In the genomic region with DNA sequence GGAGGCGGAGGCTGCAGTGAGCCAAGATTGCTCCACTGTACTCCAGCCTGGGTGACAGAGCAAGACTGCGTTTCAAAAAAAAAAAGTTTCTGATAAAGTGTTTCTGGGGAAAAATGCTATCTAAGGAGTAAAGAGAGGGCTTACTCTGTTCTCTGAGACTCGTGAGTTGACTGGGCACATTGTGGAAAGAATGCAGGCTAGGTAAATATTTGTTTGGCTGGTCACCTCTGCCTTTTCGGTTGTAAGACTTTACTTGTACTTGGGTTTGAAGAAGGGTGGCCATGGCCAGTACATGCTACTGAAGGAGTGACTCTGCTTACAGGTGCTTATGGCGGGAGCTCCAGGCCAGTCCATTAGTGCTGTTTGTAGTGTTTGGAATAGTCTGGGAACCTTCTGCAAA, we compare ENCODE assay signal across 18 cellular contexts.
DNase-seq lines count a peak whose midpoint lies in the region; ATAC-seq, FAIRE-seq and TF ChIP-seq lines count a peak whose summit lies in the region.
"Had no signal": no experiment of that assay in that cellular context is flagged by ENCODE, and none has a peak within 500 bp of the region (broad histone marks: within the 10 kb centered on the region; RNA-seq: fewer than 3 reads in every experiment).

No MANE protein-coding gene starts in this region.

- in situ Hi-C loops in HepG2 (cut with HindIII; ENCODE audit: extremely low pct_ligation_motif_present, low pct_unique_long_range_greater_than_20kb), result no loop called here

- no peak overlapping the region for H3K4me3 ChIP-seq in HepG2 (replicated peaks in 1 of 3; ENCODE audit: insufficient read depth in 1 of 3, low read depth in 2 of 3, low read length in 3 of 3)
- no peak overlapping the region for H3K4me3 ChIP-seq in right lobe of liver
- H3K4me3 ChIP-seq in body of pancreas, result no peak overlapping the region
- peak overlapping the region in 1 of 4 donors; percentile 8 for H3K4me3 ChIP-seq in pancreas

- H3K27me3 ChIP-seq in HepG2 (ENCODE audit: control insufficient read depth in 1 of 2, insufficient read depth in 2 of 2, low read length in 2 of 2) (no peaks in the 10 kb centered on the region), right lobe of liver (no peaks in the 10 kb centered on the region), body of pancreas (no peaks in the 10 kb centered on the region), pancreas (no peaks in the 10 kb centered on the region)

- no peaks in the 10 kb centered on the region for H4K20me1 ChIP-seq in HepG2 (ENCODE audit: insufficient read depth, low read length)

- TF ChIP-seq POLR2A in HepG2 (IDR thresholded peaks at IDR 0.05; ENCODE audit: insufficient read depth in 1 of 2, low read depth in 2 of 2, low read length in 2 of 2) (no peak), right lobe of liver (IDR thresholded peaks at IDR 0.05) (no peak), body of pancreas (IDR thresholded peaks at IDR 0.05) (peak in 1 of 3 donors; percentile 25)

- H3K79me2 ChIP-seq in HepG2 (ENCODE audit: insufficient read depth, low read length), result no peaks in the 10 kb centered on the region

- FAIRE-seq in HepG2 (lab: Jason Lieb, UNC), result no peak
- FAIRE-seq in pancreas (lab: Jason Lieb, UNC), result no peak
- FAIRE-seq: G401.6, GM12891, H1, HTR-8/SVneo had no signal

- CTCF ChIA-PET in HepG2 (lab: Yijun Ruan, JAX; ENCODE audit: low intra/inter-chr PET ratio, low total read pairs), result no interaction called here

- H3K36me3 ChIP-seq in HepG2 (replicated peaks in 1 of 2; ENCODE audit: control insufficient read depth in 1 of 2, insufficient read depth in 2 of 2, low read length in 2 of 2) (no peaks in the 10 kb centered on the region), right lobe of liver (no peaks in the 10 kb centered on the region), body of pancreas (replicated peaks in 1 of 2; ENCODE audit: insufficient read depth in 1 of 2, low read depth in 2 of 2) (no peaks in the 10 kb centered on the region), pancreas (peaks cover 0 to 11% (median 0%) of the 10 kb centered on the region in 3 donors)

- ATAC-seq in HepG2, result no peak
- ATAC-seq in right lobe of liver, result no peak
- ATAC-seq in body of pancreas, result peak; percentile 43
- ATAC-seq in pancreas, result peak; percentile 24 to 65 (median 48)

- H3K9me3 ChIP-seq in HepG2 (ENCODE audit: low read length), result no peaks in the 10 kb centered on the region
- H3K9me3 ChIP-seq in right lobe of liver, result no peaks in the 10 kb centered on the region
- no peaks in the 10 kb centered on the region for H3K9me3 ChIP-seq in body of pancreas
- H3K9me3 ChIP-seq in pancreas, result no peaks in the 10 kb centered on the region

- TF ChIP-seq CTCF in HepG2 (CRISPR knock-in tag; IDR thresholded peaks at IDR 0.05), result no peak
- no peak for TF ChIP-seq CTCF in right lobe of liver (IDR thresholded peaks at IDR 0.05)
- no peak for TF ChIP-seq CTCF in body of pancreas (IDR thresholded peaks at IDR 0.05)
- TF ChIP-seq CTCF in pancreas (IDR thresholded peaks at IDR 0.05), result no peak

- DNase-seq in HepG2 (ENCODE audit: low spot score) (peak; percentile 10), right lobe of liver (no peak), body of pancreas (peak in 3 of 4 donors; percentile 39 to 48 (median 43)), pancreas (peak in 1 of 6 donors; percentile 19), SKM-1 (lab: John Stamatoyannopoulos, UW; ENCODE audit: unreplicated experiment) (no peak), SW480 (ENCODE audit: low spot score) (no peak)
- no peak for DNase-seq in stimulated activated CD4-positive, alpha-beta T cell treated with anti-CD3 and anti-CD28 coated beads, Interleukin-2, amount 100 ng/mL, for 24 hours
- DNase-seq: ACHN; C1 segment of cervical spinal cord; CD4-positive, alpha-beta memory T cell; DMS79; EL; HCEC 1CT; HFFc6 had no signal

- BruUV-seq in HepG2 (replicated peaks; lab: Mats Ljungman, UMichigan), result no TSS peak

- H3K27ac ChIP-seq in HepG2 (ENCODE audit: extremely low read length, insufficient read depth, low read length), result no peak overlapping the region
- H3K27ac ChIP-seq in right lobe of liver, result no peak overlapping the region
- H3K27ac ChIP-seq in body of pancreas, result peak overlapping the region; percentile 61 to 77 (median 64)
- H3K27ac ChIP-seq in pancreas, result peak overlapping the region; percentile 15 to 62 (median 44)

- H2AFZ ChIP-seq in HepG2 (ENCODE audit: low read length), result no peak overlapping the region

- no peak for TF ChIP-seq RAD21 in HepG2 (CRISPR knock-in tag; IDR thresholded peaks at IDR 0.05)

- H3K4me1 ChIP-seq in HepG2 (ENCODE audit: insufficient read depth, low read length) (peaks cover 13% of the 10 kb centered on the region), right lobe of liver (no peaks in the 10 kb centered on the region), body of pancreas (peaks cover 35% of the 10 kb centered on the region), pancreas (no peaks in the 10 kb centered on the region)

- no peak for TF ChIP-seq EP300 in HepG2 (IDR thresholded peaks at IDR 0.05; ENCODE audit: low read depth in 2 of 2, low read length in 2 of 2)
- no peak for TF ChIP-seq EP300 in HepG2 (CRISPR knock-in tag; IDR thresholded peaks at IDR 0.05; ENCODE audit: borderline replicate concordance)

- POLR2A ChIA-PET in HepG2 (lab: Yijun Ruan, JAX), result no interaction called here

- 30% methylated on average over 5 of the region's 5 CpGs for WGBS in HepG2 (ENCODE audit: low lambda C conversion rate)
- 59% methylated on average over 4 of the region's 5 CpGs for WGBS in right lobe of liver (ENCODE audit: insufficient coverage, low coverage, low lambda C conversion rate, missing lambda C conversion rate)
- WGBS in body of pancreas, 2 donors, result 25 to 41% methylated on average over 5 of the region's 5 CpGs
- WGBS in pancreas, 2 donors, result 36 to 41% methylated on average over 5 of the region's 5 CpGs

- H3K9ac ChIP-seq in HepG2 (ENCODE audit: insufficient read depth, low read depth, low read length), result no peak overlapping the region

- intact Hi-C loops in HepG2 (cut with micrococcal nuclease; ENCODE audit: unreplicated experiment) (no loop called here), right lobe of liver (cut with DNase I) (no loop called here), body of pancreas (cut with DNase I) (no loop called here), pancreas (cut with DNase I) (no loop called here)

- H3K4me2 ChIP-seq in HepG2 (ENCODE audit: low read depth, low read length), result no peak overlapping the region

TF ChIP-seq in HepG2, 621 proteins besides CTCF, POLR2A, EP300 and RAD21:
- peak; percentile 21; the same call in 1 of the 2 replicates for TF ChIP-seq BCL6 (CRISPR knock-in tag; IDR thresholded peaks at IDR 0.05)
- TF ChIP-seq FOXA1 (IDR thresholded peaks at IDR 0.05), result no peak
- 0 out of 2 replicates have a peak, but pooled peaks have one; percentile 12 for TF ChIP-seq FOXA1 (CRISPR knock-in tag; IDR thresholded peaks at IDR 0.05)
- TF ChIP-seq JARID2 (CRISPR knock-in tag; IDR thresholded peaks at IDR 0.05; ENCODE audit: insufficient replicate concordance), result no peak

Comparison
In these comparisons a context has a peak if more than half of its experiments do, and no peak if none do; other contexts are left out.
1. DNase-seq: peak in HepG2 (single experiment) and body of pancreas (3 of 4); none in right lobe of liver (0 of 3), SKM-1 (single experiment), SW480 (single experiment) and stimulated activated CD4-positive, alpha-beta T cell treated with anti-CD3 and anti-CD28 coated beads, Interleukin-2, amount 100 ng/mL, for 24 hours (0 of 2).
2. ATAC-seq: peak in body of pancreas (single experiment) and pancreas (4 of 4); none in HepG2 (single experiment) and right lobe of liver (0 of 4).
3. H3K27ac ChIP-seq: peak in body of pancreas (4 of 4) and pancreas (4 of 4); none in HepG2 (single experiment) and right lobe of liver (0 of 3).